In the genomic region with DNA sequence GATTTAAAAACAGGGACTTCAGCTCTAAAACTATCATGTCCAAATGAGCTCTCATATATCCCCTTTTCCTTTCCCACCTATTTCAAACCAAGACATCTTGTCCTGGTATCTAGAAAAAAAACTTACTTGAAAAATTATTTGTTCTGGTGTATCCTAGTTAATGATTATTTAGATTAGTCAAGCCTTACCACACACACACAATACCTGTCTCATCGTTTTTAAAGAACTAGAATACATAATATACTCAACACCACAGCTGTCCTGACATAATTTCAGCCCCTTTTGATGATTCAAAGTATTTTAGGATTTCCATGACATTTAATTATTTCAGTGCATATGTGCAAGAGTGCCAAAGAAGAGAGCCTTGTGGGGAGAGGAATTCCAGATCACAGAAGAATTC, we compare ENCODE assay signal across 20 cellular contexts.
"Had no signal": no experiment of that assay in that cellular context is flagged by ENCODE, and none has a peak within 500 bp of the region (broad histone marks: within the 10 kb centered on the region; RNA-seq: fewer than 3 reads in every experiment).

No MANE protein-coding gene starts in this region.

- ATAC-seq: foreskin keratinocyte; left ventricle myocardium superior; naive thymus-derived CD4-positive, alpha-beta T cell; right cardiac atrium; upper lobe of right lung had no signal

- H3K9me3 ChIP-seq: colonic mucosa, neutrophil, thyroid gland, upper lobe of right lung had no signal

- FAIRE-seq: endothelial cell of umbilical vein, small intestine had no signal

- H3K27ac ChIP-seq: colonic mucosa, foreskin keratinocyte, hepatocyte, neutrophil, suprapubic skin, thyroid gland, upper lobe of right lung had no signal

- H3K27me3 ChIP-seq: colonic mucosa, foreskin keratinocyte, hepatocyte, suprapubic skin, thyroid gland, upper lobe of right lung had no signal

- H3K27ac Mint-ChIP-seq: naive thymus-derived CD4-positive, alpha-beta T cell had no signal

- H3K4me1 ChIP-seq: colonic mucosa, foreskin keratinocyte, suprapubic skin, thyroid gland, upper lobe of right lung had no signal

- H3K4me3 ChIP-seq: colonic mucosa, hepatocyte, lung, suprapubic skin, thyroid gland, upper lobe of right lung had no signal

- H3K4me3 Mint-ChIP-seq: naive thymus-derived CD4-positive, alpha-beta T cell had no signal

- H3K36me3 ChIP-seq: colonic mucosa, neutrophil, suprapubic skin, thyroid gland, upper lobe of right lung had no signal

- DNase-seq: caudate nucleus; colonic mucosa; dermis blood vessel endothelial cell; erythroblast; foreskin keratinocyte; head of caudate nucleus; left ventricle myocardium superior; mesenchymal stem cell; naive thymus-derived CD4-positive, alpha-beta T cell; right cardiac atrium; small intestine; stimulated activated CD4-positive, alpha-beta T cell treated with anti-CD3 and anti-CD28 coated beads, Interleukin-12 subunit alpha, Interleukin-12 subunit beta, amount 100 ng/mL, for 4 hours; stimulated activated naive CD4-positive, alpha-beta T cell treated with Interleukin-2 at 50 U/mL for 16 hours; thyroid gland; upper lobe of right lung had no signal

- H3K4me1 Mint-ChIP-seq: naive thymus-derived CD4-positive, alpha-beta T cell had no signal
